Comparison of ENCODE assay signal across 8 cellular contexts in genomic region chrX:63784902-63785692, GRCh38. TPM values are rescaled to one million over a fixed set of nuclear protein-coding genes. Genes with fewer than 3 reads are reported as not detected.
A peak's percentile ranks its signal among the peaks of the same experiment; 100 is the strongest.
DNase-seq lines count a peak whose midpoint lies in the region; ATAC-seq and TF ChIP-seq lines count a peak whose summit lies in the region.

TSS of gene ARHGEF9 (minus strand) at chrX:63785214. CDS start at chrX:63785145, 69 bp downstream.

- intact Hi-C loops in ascending aorta (cut with DNase I): no loop called here

- no peak for TF ChIP-seq CTCF in BE2C (IDR thresholded peaks at IDR 0.05; ENCODE audit: low read depth, low read length)
- TF ChIP-seq CTCF in ascending aorta (IDR thresholded peaks at IDR 0.05): no peak

- ATAC-seq in HG03432 (IDR thresholded peaks at IDR 0.05; ENCODE audit: unreplicated experiment): peak; percentile 62

- H3K36me3 ChIP-seq in BE2C (no peaks in the 10 kb centered on the region), ascending aorta (no peaks in the 10 kb centered on the region)

- H3K27me3 ChIP-seq in BE2C (no peaks in the 10 kb centered on the region), ascending aorta (no peaks in the 10 kb centered on the region)

- DNase-seq in BE2C: peak; percentile 13
- no peak for DNase-seq in ascending aorta (ENCODE audit: low spot score in 2 of 2)
- peak; percentile 81 for DNase-seq in retina
- DNase-seq in NCI-H1930 (lab: John Stamatoyannopoulos, UW): no peak
- DNase-seq in NCI-H2171 (lab: John Stamatoyannopoulos, UW): no peak
- DNase-seq in KG1 (lab: John Stamatoyannopoulos, UW): no peak

- peak within 1 kb of the TSS; percentile 37 for H3K4me3 ChIP-seq in BE2C (ENCODE audit: low read depth, low read length)
- peak within 1 kb of the TSS; percentile 60 to 67 for H3K4me3 ChIP-seq in ascending aorta
- peak within 1 kb of the TSS; percentile 45 for H3K4me3 ChIP-seq in iPS-11a (ENCODE audit: low read depth, low read length)

- peak within 1 kb of the TSS in 1 of 2 donors; percentile 11 for H3K27ac ChIP-seq in ascending aorta

- no peaks in the 10 kb centered on the region for H3K4me1 ChIP-seq in BE2C
- H3K4me1 ChIP-seq in ascending aorta: no peaks in the 10 kb centered on the region

- H3K9me3 ChIP-seq in BE2C: no peaks in the 10 kb centered on the region
- no peaks in the 10 kb centered on the region for H3K9me3 ChIP-seq in ascending aorta

RNA-seq across cellular contexts. Expression of gene ARHGEF9, which starts in this region (rescaled TPM):
- polyA plus RNA-seq in BE2C (2012; ENCODE audit: insufficient read depth, insufficient read length, low read depth): 14.9 TPM
- 28.6 TPM for total RNA-seq in ascending aorta

Comparison
In these comparisons a context has a peak if more than half of its experiments do, and no peak if none do; other contexts are left out.
1. DNase-seq: peak in BE2C (single experiment) and retina (single experiment); none in ascending aorta (0 of 2), NCI-H1930 (0 of 2), NCI-H2171 (single experiment) and KG1 (single experiment).
2. Peak in every context shown above with its lines, with median percentiles within 50 percentile points of each other: H3K4me3 ChIP-seq.